In the genomic region with DNA sequence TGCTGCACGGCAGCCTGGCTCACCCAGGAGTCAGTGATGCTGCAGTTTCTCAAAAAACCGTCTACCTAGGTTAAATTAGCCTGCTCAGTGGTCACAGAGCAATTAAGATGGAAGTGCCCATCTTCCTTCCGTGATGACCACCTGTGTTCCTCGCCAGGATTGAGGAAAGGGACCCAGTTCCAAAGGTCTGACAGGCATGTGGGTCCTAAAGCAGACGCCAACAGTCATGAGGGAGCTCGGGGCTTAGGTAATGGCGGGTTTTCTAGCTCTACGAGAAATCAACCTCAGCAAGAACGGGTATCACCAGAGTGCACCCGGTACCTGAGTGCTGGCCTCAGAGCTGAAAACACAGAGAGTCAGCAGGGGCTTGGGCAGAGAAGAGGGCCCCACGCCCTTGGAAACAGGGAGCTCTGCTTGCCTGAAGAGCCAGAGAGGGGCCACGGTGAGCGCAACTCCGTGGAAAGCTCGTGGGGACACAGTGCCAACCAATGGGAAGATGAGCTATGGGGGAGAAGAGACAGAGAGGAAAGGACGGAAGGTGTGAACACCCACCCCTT, we compare ENCODE assay signal across 8 cellular contexts. TPM values are rescaled to one million over a fixed set of nuclear protein-coding genes. Genes with fewer than 3 reads are reported as not detected.
DNase-seq lines count a peak whose midpoint lies in the region; FAIRE-seq and TF ChIP-seq lines count a peak whose summit lies in the region.
"Had no signal": no experiment of that assay in that cellular context is flagged by ENCODE, and none has a peak within 500 bp of the region (broad histone marks: within the 10 kb centered on the region; RNA-seq: fewer than 3 reads in every experiment).

No MANE protein-coding gene starts in this region.

- no peaks in the 10 kb centered on the region for H3K27me3 ChIP-seq in GM23248 (replicated peaks; ENCODE audit: insufficient read depth)
- no peaks in the 10 kb centered on the region for H3K27me3 ChIP-seq in PC-9 (ENCODE audit: insufficient read depth, low read depth)
- H3K27me3 ChIP-seq in esophagus muscularis mucosa, result no peaks in the 10 kb centered on the region
- H3K27me3 ChIP-seq in sigmoid colon, result no peaks in the 10 kb centered on the region
- no peaks in the 10 kb centered on the region for H3K27me3 ChIP-seq in transverse colon

- POLR2A ChIA-PET in PC-9 (lab: Charles Lee; ENCODE audit: unreplicated experiment), result interaction anchor here (0.9 kb wide), 1 partner anchor 12 kb away, joined by 4 read pairs; no protein-coding TSS in a partner anchor

- H3K4me1 ChIP-seq in GM23248 (ENCODE audit: insufficient read depth) (peaks cover 3% of the 10 kb centered on the region; the same call in 1 of the 2 replicates), PC-9 (replicated peaks; ENCODE audit: insufficient read depth) (peaks cover 8% of the 10 kb centered on the region), esophagus muscularis mucosa (peaks cover 12 to 26% (median 23%) of the 10 kb centered on the region in 4 donors), sigmoid colon (peaks cover 0 to 14% (median 13%) of the 10 kb centered on the region in 4 donors), transverse colon (peaks cover 6 to 20% (median 13%) of the 10 kb centered on the region in 4 donors)

- H3K79me2 ChIP-seq in GM23248 (ENCODE audit: insufficient read depth) (no peaks in the 10 kb centered on the region), PC-9 (ENCODE audit: low read depth) (no peaks in the 10 kb centered on the region)

- H3K4me3 ChIP-seq in GM23248 (peak overlapping the region; percentile 49; the same call in 1 of the 2 replicates), PC-9 (no peak overlapping the region; the same call in 1 of the 2 replicates), esophagus muscularis mucosa (peak overlapping the region in 3 of 4 donors; percentile 22 to 49 (median 42)), sigmoid colon (peak overlapping the region in 2 of 4 donors; percentile 31 to 33), transverse colon (no peak overlapping the region)

- DNase-seq in GM23248 (no peak), PC-9 (no peak), esophagus muscularis mucosa (ENCODE audit: extremely low spot score) (no peak), sigmoid colon (peak; percentile 56), NK-92 (lab: John Stamatoyannopoulos, UW; ENCODE audit: unreplicated experiment) (no peak), transverse colon (no peak), D721Med (ENCODE audit: insufficient read length, low spot score) (no peak)

- CTCF ChIA-PET in PC-9 (lab: Charles Lee), result interaction anchor here (1.2 to 1.5 kb wide), 2 partner anchors 11 to 13 kb away, joined by 3 to 5 read pairs; no protein-coding TSS in a partner anchor

- WGBS in GM23248 (ENCODE audit: low coverage in 1 of 2, low lambda C conversion rate in 2 of 2, missing lambda C conversion rate in 2 of 2), 2 experiments, result 64 to 66% methylated on average over 16 of the region's 16 CpGs
- 76% methylated on average over 16 of the region's 16 CpGs for WGBS in esophagus muscularis mucosa
- 78 to 80% methylated on average over 16 of the region's 16 CpGs for WGBS in sigmoid colon, 2 donors
- WGBS in transverse colon (ENCODE audit: low coverage in 1 of 2), 2 donors, result 55 to 77% methylated on average over 10 to 16 of the region's 16 CpGs

- no peak for FAIRE-seq in D721Med (lab: Jason Lieb, UNC)
- FAIRE-seq: H54 had no signal

- H3K4me2 ChIP-seq in GM23248 (ENCODE audit: unreplicated experiment), result no peak overlapping the region
- peak overlapping the region; percentile 74 for H3K4me2 ChIP-seq in PC-9

- no peak for TF ChIP-seq POLR2A in esophagus muscularis mucosa (IDR thresholded peaks at IDR 0.05; ENCODE audit: low read depth)
- no peak for TF ChIP-seq POLR2A in sigmoid colon (IDR thresholded peaks at IDR 0.05)
- TF ChIP-seq POLR2A in transverse colon (IDR thresholded peaks at IDR 0.05), result no peak

- H3K27ac ChIP-seq in GM23248 (no peak overlapping the region), PC-9 (no peak overlapping the region), esophagus muscularis mucosa (replicated peaks in 1 of 4) (peak overlapping the region; percentile 50 to 68 (median 58)), sigmoid colon (peak overlapping the region; percentile 45 to 71 (median 52)), transverse colon (peak overlapping the region in 2 of 4 donors; percentile 10 to 50)

- no peak overlapping the region for H3K9ac ChIP-seq in GM23248

- BruUV-seq in PC-9 (replicated peaks; lab: Mats Ljungman, UMichigan), result no TSS peak

- H3K9me2 ChIP-seq in GM23248 (ENCODE audit: insufficient read depth) (no peaks in the 10 kb centered on the region), PC-9 (ENCODE audit: insufficient read depth) (no peaks in the 10 kb centered on the region)

- H3K36me3 ChIP-seq in GM23248 (ENCODE audit: low read depth) (no peaks in the 10 kb centered on the region), PC-9 (ENCODE audit: low read depth) (no peaks in the 10 kb centered on the region), esophagus muscularis mucosa (no peaks in the 10 kb centered on the region), sigmoid colon (no peaks in the 10 kb centered on the region), transverse colon (no peaks in the 10 kb centered on the region)

- H2AFZ ChIP-seq in GM23248 (peak overlapping the region; percentile 68; the same call in 1 of the 2 replicates), PC-9 (0 out of 2 replicates have a peak overlapping the region, but pooled peaks have one; percentile 54)

- H3K9me3 ChIP-seq in GM23248 (ENCODE audit: low read depth) (no peaks in the 10 kb centered on the region), PC-9 (ENCODE audit: insufficient read depth, low read depth) (peaks cover 6% of the 10 kb centered on the region), esophagus muscularis mucosa (no peaks in the 10 kb centered on the region), sigmoid colon (no peaks in the 10 kb centered on the region), transverse colon (no peaks in the 10 kb centered on the region)

- H4K20me1 ChIP-seq in GM23248 (ENCODE audit: insufficient read depth) (no peaks in the 10 kb centered on the region), PC-9 (ENCODE audit: insufficient read depth) (no peaks in the 10 kb centered on the region)

- in situ Hi-C loops in GM23248 (cut with MboI) (no loop called here), transverse colon (cut with MboI; ENCODE audit: low pct_ligation_motif_present in 1 of 4, low pct_unique_long_range_greater_than_20kb in 1 of 4, low sequenced_read_pairs in 3 of 4) (no loop called here)

- TF ChIP-seq EP300 in esophagus muscularis mucosa (IDR thresholded peaks at IDR 0.05) (no peak), sigmoid colon (IDR thresholded peaks at IDR 0.05) (no peak), transverse colon (IDR thresholded peaks at IDR 0.05; ENCODE audit: low read depth) (no peak)

- H3F3A ChIP-seq in GM23248 (ENCODE audit: insufficient read depth), result no peaks in the 10 kb centered on the region
- peaks cover 11% of the 10 kb centered on the region; the same call in 1 of the 2 replicates for H3F3A ChIP-seq in PC-9 (ENCODE audit: insufficient read depth, low read depth)

- TF ChIP-seq CTCF in PC-9 (conservative IDR thresholded peaks at IDR 0.05) (no peak), esophagus muscularis mucosa (IDR thresholded peaks at IDR 0.05) (no peak), sigmoid colon (IDR thresholded peaks at IDR 0.05) (no peak), transverse colon (IDR thresholded peaks at IDR 0.05) (no peak), D721Med (IDR thresholded peaks at IDR 0.05; ENCODE audit: insufficient read depth, missing control alignments) (no peak)

- intact Hi-C loops in PC-9 (cut with micrococcal nuclease; ENCODE audit: unreplicated experiment), result loop anchor here (1.0 kb wide), 1 partner anchor 146 kb away; no protein-coding TSS in a partner anchor
- intact Hi-C loops in esophagus muscularis mucosa (cut with DNase I), result loop anchor here (2.0 kb wide), 1 partner anchor 33 kb away; no protein-coding TSS in a partner anchor
- intact Hi-C loops in sigmoid colon (cut with DNase I), result loop anchor here (5.0 kb wide), 2 partner anchors 99 to 146 kb away; no protein-coding TSS in a partner anchor
- intact Hi-C loops in transverse colon (cut with DNase I; ENCODE audit: low total_unique reads), result loop anchor here (2.0 kb wide), 1 partner anchor 33 kb away; no protein-coding TSS in a partner anchor

RNA-seq across cellular contexts. Expression of a gene that starts 34.3 kb away (rescaled TPM):
- 7.1 and 18.4 TPM in 2 replicates for total RNA-seq in GM23248 (2014; rRNA removed; shearing (Covaris generic))
- 2.5 TPM in 2 replicates for polyA plus RNA-seq in GM23248 (2016; fragmentation: Nextera tagmentation; extraction: Ambion mirVana)
- total RNA-seq in PC-9 (2021), result 38.9 and 43.1 TPM in 2 replicates
- total RNA-seq in esophagus muscularis mucosa, result 10 to 100 TPM; 11.3 to 29.5 (median 16.9) TPM
- total RNA-seq in sigmoid colon, result 10 to 100 TPM; 16.4 to 30.2 (median 18.3) TPM
- 10 to 100 TPM in 1 of 3 donors, 1 to 10 TPM in 2; 4.4 to 21.1 (median 4.8) TPM for polyA plus RNA-seq in sigmoid colon
- total RNA-seq in transverse colon, result 10 to 100 TPM; 16.1 to 33.7 (median 21.0) TPM

Comparison
In these comparisons a context has a peak if more than half of its experiments do, and no peak if none do; other contexts are left out.
1. H3K27ac ChIP-seq: peak in esophagus muscularis mucosa (4 of 4) and sigmoid colon (4 of 4); none in GM23248 (single experiment) and PC-9 (single experiment).
2. H3K4me3 ChIP-seq: peak in GM23248 (single experiment) and esophagus muscularis mucosa (3 of 4); none in PC-9 (single experiment) and transverse colon (0 of 4).